14 cellular contexts compared by ENCODE assay signal in the genomic region with DNA sequence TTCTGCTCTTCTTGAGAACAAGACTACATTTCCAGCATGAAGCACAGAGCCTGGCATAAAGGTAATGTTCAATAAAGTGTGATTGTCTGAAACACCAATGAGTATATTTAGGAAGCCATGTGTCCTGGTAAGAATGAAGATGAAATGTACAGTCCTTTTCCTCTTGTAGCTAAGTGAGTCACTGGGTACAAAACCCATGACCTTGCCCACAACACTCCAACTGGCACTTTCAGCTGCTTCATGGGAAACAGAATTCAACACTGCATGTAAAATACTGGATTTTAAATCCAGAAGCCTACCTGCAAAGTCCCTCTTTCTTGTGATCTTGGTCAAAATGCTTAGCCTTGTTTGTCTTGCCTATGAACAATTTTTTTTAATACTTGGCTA.
DNase-seq lines count a peak whose midpoint lies in the region; ATAC-seq lines count a peak whose summit lies in the region.
"Had no signal": no experiment of that assay in that cellular context is flagged by ENCODE, and none has a peak within 500 bp of the region (broad histone marks: within the 10 kb centered on the region; RNA-seq: fewer than 3 reads in every experiment).

No MANE protein-coding gene starts in this region.

- peak; percentile 45 for DNase-seq in DMS53 (lab: John Stamatoyannopoulos, UW)
- DNase-seq in DMS53 treated with DMSO at 0.1 percent for 48 hours (lab: John Stamatoyannopoulos, UW; ENCODE audit: unreplicated experiment): no peak
- peak; percentile 68 for DNase-seq in SK-MEL-5 (ENCODE audit: low read depth, low spot score)
- DNase-seq in stimulated activated naive CD8-positive, alpha-beta T cell treated with anti-CD3 and anti-CD28 coated beads, Interleukin-15, Interleukin-2, amounts not matched to agents 100 U/mL and 50 U/mL, for 24 hours: no peak
- no peak for DNase-seq in Right ventricle myocardium inferior (ENCODE audit: missing footprints)
- DNase-seq in activated CD4-positive, alpha-beta T cell treated with anti-CD3 and anti-CD28 coated beads for 4 hours: no peak
- DNase-seq: DMS 273 treated with DMSO at 0.1 percent for 48 hours; gastrocnemius medialis; NCI-H1436 treated with DMSO at 0.1 percent for 48 hours; NCI-H748 treated with DMSO at 0.1 percent for 48 hours; SK-N-SH; stimulated activated naive CD4-positive, alpha-beta T cell treated with Interleukin-2 at 50 U/mL for 16 hours had no signal

- in situ Hi-C loops in SK-MEL-5 (cut with HindIII; ENCODE audit: low pct_unique_long_range_greater_than_20kb, low sequenced_read_pairs): no loop called here

- ATAC-seq in HG02759 (IDR thresholded peaks at IDR 0.05; ENCODE audit: unreplicated experiment): peak; percentile 40
- ATAC-seq in stimulated activated naive CD8-positive, alpha-beta T cell treated with anti-CD3 and anti-CD28 coated beads, Interleukin-15, Interleukin-2, amounts not matched to agents 100 U/mL and 50 U/mL, for 24 hours: peak; percentile 60
- ATAC-seq in Right ventricle myocardium inferior: no peak
- ATAC-seq in HG03025 (IDR thresholded peaks at IDR 0.05; ENCODE audit: low FRiP score, unreplicated experiment): no peak

- intact Hi-C loops in Right ventricle myocardium inferior (cut with DNase I): no loop called here

Comparison
In these comparisons a context has a peak if more than half of its experiments do, and no peak if none do; other contexts are left out.
1. DNase-seq: peak in DMS53 (single experiment) and SK-MEL-5 (single experiment); none in DMS53 treated with DMSO at 0.1 percent for 48 hours (single experiment), stimulated activated naive CD8-positive, alpha-beta T cell treated with anti-CD3 and anti-CD28 coated beads, Interleukin-15, Interleukin-2, amounts not matched to agents 100 U/mL and 50 U/mL, for 24 hours (single experiment), Right ventricle myocardium inferior (single experiment) and activated CD4-positive, alpha-beta T cell treated with anti-CD3 and anti-CD28 coated beads for 4 hours (0 of 2).
2. ATAC-seq: peak in HG02759 (single experiment) and stimulated activated naive CD8-positive, alpha-beta T cell treated with anti-CD3 and anti-CD28 coated beads, Interleukin-15, Interleukin-2, amounts not matched to agents 100 U/mL and 50 U/mL, for 24 hours (single experiment); none in Right ventricle myocardium inferior (single experiment) and HG03025 (single experiment).